ENCODE assay signal across 13 cellular contexts in genomic region chr11:65903068-65903481, GRCh38. TPM values are rescaled to one million over a fixed set of nuclear protein-coding genes. Genes with fewer than 3 reads are reported as not detected.
DNase-seq lines count a peak whose midpoint lies in the region; ATAC-seq and TF ChIP-seq lines count a peak whose summit lies in the region.
"Had no signal": no experiment of that assay in that cellular context is flagged by ENCODE, and none has a peak within 500 bp of the region (broad histone marks: within the 10 kb centered on the region; RNA-seq: fewer than 3 reads in every experiment).

No MANE protein-coding gene starts in this region.

- no peak overlapping the region for H3K4me3 Mint-ChIP-seq in WTC11
- H3K4me3 Mint-ChIP-seq: memory B cell had no signal

- peak overlapping the region in 9 of 11 experiments; percentile 38 to 79 (median 52); a peak in 18 of 22 replicates for H3K4me2 ChIP-seq in BLaER1 treated with 17β-estradiol and CSF1 and Interleukin-3, amounts not matched to agents 10 nM and 100 nM

- intact Hi-C loops in ascending aorta (cut with DNase I): no loop called here

- H3K4me3 ChIP-seq in BLaER1 treated with 17β-estradiol and CSF1 and Interleukin-3, amounts not matched to agents 10 nM and 100 nM: no peak overlapping the region
- no peak overlapping the region for H3K4me3 ChIP-seq in ascending aorta

- DNase-seq in WTC11 (ENCODE audit: low spot score): no peak
- DNase-seq in islet precursor cell: peak; percentile 96
- DNase-seq in ascending aorta (ENCODE audit: low spot score in 2 of 2): no peak
- DNase-seq in globus pallidus (ENCODE audit: low spot score): no peak
- DNase-seq: activated T-cell treated with anti-CD3 and anti-CD28 coated beads, Interleukin-2, amount 50 U/mL, for 72 hours; DMS53; NCI-H2081 treated with DMSO at 0.1 percent for 48 hours; T-helper 1 cell had no signal

- TF ChIP-seq CTCF in WTC11 (IDR thresholded peaks at IDR 0.05): no peak
- no peak for TF ChIP-seq CTCF in ascending aorta (IDR thresholded peaks at IDR 0.05)

- H3K27me3 Mint-ChIP-seq in WTC11 (ENCODE audit: low read depth): peaks cover 74% of the 10 kb centered on the region

- 0 out of 2 replicates have a peak, but pooled peaks cover 4% of the 10 kb centered on the region for H3K4me1 Mint-ChIP-seq in WTC11

- CTCF ChIA-PET in WTC11 (lab: Charles Lee): interaction anchor here (0.8 to 2.3 kb wide), 4 partner anchors 12 to 166 kb away, joined by 3 to 9 read pairs (median 4); partner anchors contain the start of genes CCDC85B and FIBP

- POLR2A ChIA-PET in WTC11 (lab: Charles Lee): interaction anchor here (1.0 kb wide), 1 partner anchor 13 kb away, joined by 5 read pairs; the partner anchor contains the start of gene CCDC85B

- H3K27ac ChIP-seq in BLaER1 treated with 17β-estradiol and CSF1 and Interleukin-3, amounts not matched to agents 10 nM and 100 nM: no peak overlapping the region
- no peak overlapping the region for H3K27ac ChIP-seq in ascending aorta

- no peaks in the 10 kb centered on the region for H3K9me3 ChIP-seq in BLaER1 treated with 17β-estradiol and CSF1 and Interleukin-3, amounts not matched to agents 10 nM and 100 nM (replicated peaks in 1 of 11)
- no peaks in the 10 kb centered on the region for H3K9me3 ChIP-seq in ascending aorta

- no peaks in the 10 kb centered on the region for H3K36me3 Mint-ChIP-seq in WTC11
- H3K36me3 Mint-ChIP-seq: memory B cell had no signal

- H3K9ac ChIP-seq in BLaER1 treated with 17β-estradiol and CSF1 and Interleukin-3, amounts not matched to agents 10 nM and 100 nM: peak overlapping the region in 4 of 11 experiments; percentile 0 to 18 (median 9); a peak in 2 of 22 replicates

- peaks cover 0 to 10% (median 0%) of the 10 kb centered on the region in 11 experiments; a peak in 3 of 22 replicates for H4K20me1 ChIP-seq in BLaER1 treated with 17β-estradiol and CSF1 and Interleukin-3, amounts not matched to agents 10 nM and 100 nM

- TF ChIP-seq RAD21 in Ishikawa (IDR thresholded peaks at IDR 0.05; ENCODE audit: low read depth): no peak

- peak; percentile 74; the same call in 1 of the 2 replicates for TF ChIP-seq EP300 in Ishikawa (IDR thresholded peaks at IDR 0.05; ENCODE audit: borderline replicate concordance)

- H3K4me1 ChIP-seq in BLaER1 treated with 17β-estradiol and CSF1 and Interleukin-3, amounts not matched to agents 10 nM and 100 nM: peaks cover 26 to 46% (median 38%) of the 10 kb centered on the region in 10 experiments
- peaks cover 7 to 13% of the 10 kb centered on the region in 2 donors for H3K4me1 ChIP-seq in ascending aorta

- peaks cover 0 to 42% (median 39%) of the 10 kb centered on the region in 11 experiments; a peak in 19 of 22 replicates for H3K27me3 ChIP-seq in BLaER1 treated with 17β-estradiol and CSF1 and Interleukin-3, amounts not matched to agents 10 nM and 100 nM
- H3K27me3 ChIP-seq in ascending aorta: no peaks in the 10 kb centered on the region

- no peak for ATAC-seq in WTC11
- no peak for ATAC-seq in GM19328 (IDR thresholded peaks at IDR 0.05; ENCODE audit: unreplicated experiment)
- ATAC-seq in HG03342 (IDR thresholded peaks at IDR 0.05; ENCODE audit: unreplicated experiment): no peak

- no peaks in the 10 kb centered on the region for H3K9me3 Mint-ChIP-seq in WTC11
- H3K9me3 Mint-ChIP-seq: activated T-cell treated with anti-CD3 and anti-CD28 coated beads, Interleukin-2, amount 50 U/mL, for 72 hours; memory B cell had no signal

- H3K27ac Mint-ChIP-seq in WTC11: no peak overlapping the region
- H3K27ac Mint-ChIP-seq: activated T-cell treated with anti-CD3 and anti-CD28 coated beads, Interleukin-2, amount 50 U/mL, for 72 hours had no signal

- H3K36me3 ChIP-seq in BLaER1 treated with 17β-estradiol and CSF1 and Interleukin-3, amounts not matched to agents 10 nM and 100 nM: peaks cover 0 to 5% (median 0%) of the 10 kb centered on the region in 11 experiments; a peak in 1 of 22 replicates
- no peaks in the 10 kb centered on the region for H3K36me3 ChIP-seq in ascending aorta

TF ChIP-seq in Ishikawa, 13 proteins besides CTCF, POLR2A, EP300 and RAD21 (continues in another document):
- TF ChIP-seq TAF1 (IDR thresholded peaks at IDR 0.05; ENCODE audit: low read depth) (no peak), REST (IDR thresholded peaks at IDR 0.05; ENCODE audit: low read depth) (no peak), USF1 (IDR thresholded peaks at IDR 0.05) (no peak), MAX (IDR thresholded peaks at IDR 0.05) (0 out of 2 replicates have a peak, but pooled peaks have one; percentile 28)

TF ChIP-seq in WTC11, 78 proteins besides CTCF, POLR2A, EP300 and RAD21:
- 0 out of 2 replicates have a peak, but pooled peaks have one; percentile 45 for TF ChIP-seq ZNF423 (CRISPR knock-in tag; IDR thresholded peaks at IDR 0.05)
- no peak for TF ChIP-seq GRHL2 (CRISPR knock-in tag; IDR thresholded peaks at IDR 0.05; ENCODE audit: insufficient replicate concordance, severe bottlenecking)

RNA-seq across cellular contexts. Expression of gene FOSL1, which starts 2.9 kb away (rescaled TPM):
- total RNA-seq in WTC11 (2021) (16.3 to 20.5 TPM (median 17.1 TPM) in 3 replicates), ascending aorta (123 TPM)

RNA-seq across cellular contexts. Expression of gene CCDC85B, which starts 12.6 kb away (rescaled TPM):
- 52.7 to 55.3 TPM (median 53.0 TPM) in 3 replicates for total RNA-seq in WTC11 (2021)
- 184 TPM for total RNA-seq in ascending aorta

RNA-seq across cellular contexts. Expression of gene FIBP, which starts 14.8 kb away (rescaled TPM):
- 91.6 to 93.1 TPM (median 92.2 TPM) in 3 replicates for total RNA-seq in WTC11 (2021)
- 57.2 TPM for total RNA-seq in ascending aorta

RNA-seq across cellular contexts. Expression of gene C11orf68, which starts 15.8 kb away (rescaled TPM):
- total RNA-seq in WTC11 (2021): 28.5 to 31.9 TPM (median 30.6 TPM) in 3 replicates
- 25.3 TPM for total RNA-seq in ascending aorta

RNA-seq across cellular contexts. Expression of gene DRAP1, which starts 16.2 kb away (rescaled TPM):
- 111 to 129 TPM (median 114 TPM) in 3 replicates for total RNA-seq in WTC11 (2021)
- total RNA-seq in ascending aorta: 135 TPM
